ENCODE assay signal across 15 cellular contexts in the genomic region with DNA sequence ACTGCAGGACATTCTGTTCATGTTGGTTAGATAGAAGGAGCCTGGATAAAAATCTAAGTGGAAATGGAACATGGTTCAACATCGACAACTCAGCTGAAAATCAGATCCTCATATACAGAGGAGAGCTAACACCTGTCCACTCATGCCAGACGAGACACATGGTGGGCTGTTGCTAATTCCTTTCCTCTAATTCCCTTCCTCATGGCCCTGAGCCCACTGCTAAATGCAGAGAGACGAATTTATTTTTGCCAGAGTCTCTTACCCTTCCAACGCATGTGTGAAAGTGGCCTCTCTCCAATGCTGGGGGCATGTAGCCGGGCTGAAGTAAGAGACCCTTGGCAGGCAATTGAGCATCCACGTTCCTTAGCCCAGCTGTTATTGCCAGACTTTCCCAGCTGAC. TPM values are rescaled to one million over a fixed set of nuclear protein-coding genes. Genes with fewer than 3 reads are reported as not detected.
DNase-seq lines count a peak whose midpoint lies in the region; ATAC-seq and TF ChIP-seq lines count a peak whose summit lies in the region.
"Had no signal": no experiment of that assay in that cellular context is flagged by ENCODE, and none has a peak within 500 bp of the region (broad histone marks: within the 10 kb centered on the region; RNA-seq: fewer than 3 reads in every experiment).

No MANE protein-coding gene starts in this region.

- H3K9me3 ChIP-seq in tibial nerve = no peaks in the 10 kb centered on the region
- H3K9me3 ChIP-seq: SJSA1 had no signal

- no peak for TF ChIP-seq CTCF in tibial nerve (IDR thresholded peaks at IDR 0.05)

- no peak for ATAC-seq in GM21515 (IDR thresholded peaks at IDR 0.05; ENCODE audit: unreplicated experiment)

- peak overlapping the region; percentile 19 for H3K27ac ChIP-seq in caudate nucleus (ENCODE audit: low read depth, low read length)
- H3K27ac ChIP-seq in tibial nerve = peak overlapping the region in 3 of 4 donors; percentile 41 to 79 (median 77)

- no peak for TF ChIP-seq EP300 in tibial nerve (IDR thresholded peaks at IDR 0.05)

- DNase-seq in NCI-H1694 treated with DMSO at 0.1 percent for 48 hours (lab: John Stamatoyannopoulos, UW) (peak; percentile 44), NCI-H1694 (lab: John Stamatoyannopoulos, UW) (no peak), caudate nucleus (lab: John Stamatoyannopoulos, UW) (no peak), myocyte (ENCODE audit: low read depth) (peak; percentile 74), tibial nerve (ENCODE audit: low spot score in 2 of 2) (no peak), AG20443 (ENCODE audit: low spot score) (no peak), OCI-M1 (lab: John Stamatoyannopoulos, UW) (no peak)
- DNase-seq: 8988T; GF-D8; HCEC 1CT; left cardiac atrium; NCI-H146; stimulated activated naive B cell treated with anti-CD40 and anti-IgM and Interleukin-4, amounts not matched to agents 10 μg/mL and 1 μg/mL and 100 μg/mL, for 72 hours had no signal

- H3K36me3 ChIP-seq in tibial nerve = peaks cover 0 to 19% (median 0%) of the 10 kb centered on the region in 3 donors

- TF ChIP-seq POLR2A in tibial nerve (IDR thresholded peaks at IDR 0.05) = no peak

- whole genome bisulfite sequencing in tibial nerve, 2 donors = 60 to 67% methylated on average over 6 of the region's 6 CpGs

- H3K4me1 ChIP-seq in tibial nerve = peaks cover 0 to 48% (median 16%) of the 10 kb centered on the region in 4 donors

- H3K4me3 ChIP-seq in tibial nerve = no peak overlapping the region
- H3K4me3 ChIP-seq: SJSA1 had no signal

- H3K27me3 ChIP-seq in tibial nerve = no peaks in the 10 kb centered on the region
- H3K27me3 ChIP-seq: SJSA1 had no signal

RNA-seq across cellular contexts. Expression of a gene that starts 28.8 kb away (rescaled TPM):
- total RNA-seq in myocyte (80.3 and 85.3 TPM in 2 replicates), tibial nerve (100 to 1,000 TPM; 110 to 181 (median 158) TPM)
- polyA plus RNA-seq in myocyte (2012) = 117 TPM

Comparison
In these comparisons a context has a peak if more than half of its experiments do, and no peak if none do; other contexts are left out.
1. DNase-seq: peak in NCI-H1694 treated with DMSO at 0.1 percent for 48 hours (single experiment) and myocyte (single experiment); none in NCI-H1694 (single experiment), caudate nucleus (0 of 61), tibial nerve (0 of 2), AG20443 (single experiment) and OCI-M1 (single experiment).